Comparison of ENCODE assay signal across 8 cellular contexts in genomic region chr5:160188151-160188967, GRCh38. TPM values are rescaled to one million over a fixed set of nuclear protein-coding genes. Genes with fewer than 3 reads are reported as not detected.
DNase-seq lines count a peak whose midpoint lies in the region; ATAC-seq and TF ChIP-seq lines count a peak whose summit lies in the region.

No MANE protein-coding gene starts in this region.

- H3K4me3 ChIP-seq in CD4-positive, alpha-beta memory T cell (ENCODE audit: low read length in 2 of 2), result no peak overlapping the region
- H3K4me3 ChIP-seq in astrocyte of the cerebellum (ENCODE audit: low read depth, low read length) (peak overlapping the region; percentile 31), spleen (peak overlapping the region in 7 of 8 donors; percentile 6 to 65 (median 34))

- TF ChIP-seq CTCF in astrocyte of the cerebellum (IDR thresholded peaks at IDR 0.05; ENCODE audit: low read depth, low read length, missing control alignments) (no peak), spleen (IDR thresholded peaks at IDR 0.05 in 8 of 11, conservative IDR thresholded peaks at IDR 0.05 in 3 of 11) (peak in 2 of 11 experiments; percentile 26 to 38)

- H3K36me3 ChIP-seq in CD4-positive, alpha-beta memory T cell (ENCODE audit: insufficient read depth, low read length), result no peaks in the 10 kb centered on the region
- H3K36me3 ChIP-seq in spleen, result no peaks in the 10 kb centered on the region

- WGBS in spleen, 5 donors, result 4 to 9% (median 7%) methylated on average over 29 to 40 of the region's 40 CpGs

- H3K27me3 Mint-ChIP-seq in CD4-positive, alpha-beta memory T cell, result peaks cover 18 to 24% of the 10 kb centered on the region in 2 donors

- intact Hi-C loops in CD4-positive, alpha-beta memory T cell (cut with micrococcal nuclease), result no loop called here
- intact Hi-C loops in spleen (cut with DNase I; ENCODE audit: low total_unique reads), result no loop called here

- H3K36me3 Mint-ChIP-seq in CD4-positive, alpha-beta memory T cell, result no peaks in the 10 kb centered on the region

- ATAC-seq in HG03521 (IDR thresholded peaks at IDR 0.05; ENCODE audit: unreplicated experiment), result no peak

- no peak for TF ChIP-seq POLR2A in spleen (IDR thresholded peaks at IDR 0.05)

- peaks cover 0 to 16% (median 10%) of the 10 kb centered on the region in 8 donors for H3K9me3 Mint-ChIP-seq in CD4-positive, alpha-beta memory T cell

- in situ Hi-C loops in astrocyte of the cerebellum (cut with HindIII; ENCODE audit: low sequenced_read_pairs), result no loop called here

- no peak for DNase-seq in CD4-positive, alpha-beta memory T cell
- DNase-seq in HT-29 (ENCODE audit: low spot score), result peak; percentile 88
- peak; percentile 40 for DNase-seq in astrocyte of the cerebellum (ENCODE audit: low read depth)
- peak; percentile 85 for DNase-seq in iPS-NIHi11 (ENCODE audit: low spot score)
- DNase-seq in spleen, result peak; percentile 80
- DNase-seq in HPDE6-E6E7 (ENCODE audit: extremely low spot score), result no peak
- no peak for DNase-seq in middle frontal gyrus (ENCODE audit: extremely low spot score, low spot score)

- H3K27ac Mint-ChIP-seq in CD4-positive, alpha-beta memory T cell, result no peak overlapping the region

- H3K4me3 Mint-ChIP-seq in CD4-positive, alpha-beta memory T cell, result peak overlapping the region in 6 of 8 donors; percentile 39 to 74 (median 52)

- POLR2A ChIA-PET in CD4-positive, alpha-beta memory T cell (lab: Charles Lee; ENCODE audit: partially characterized antibody), result no interaction called here

- peaks cover 0 to 4% (median 3%) of the 10 kb centered on the region in 4 donors for H3K4me1 Mint-ChIP-seq in CD4-positive, alpha-beta memory T cell

- H3K4me1 ChIP-seq in CD4-positive, alpha-beta memory T cell (ENCODE audit: insufficient read depth, low read length), result no peaks in the 10 kb centered on the region
- peaks cover 4 to 21% (median 14%) of the 10 kb centered on the region in 6 donors for H3K4me1 ChIP-seq in spleen

- no peaks in the 10 kb centered on the region for H3K9me3 ChIP-seq in CD4-positive, alpha-beta memory T cell (ENCODE audit: control insufficient read depth in 1 of 2, low read length in 2 of 2)
- H3K9me3 ChIP-seq in spleen, result peaks cover 0 to 8% (median 0%) of the 10 kb centered on the region in 8 donors

- CTCF ChIA-PET in CD4-positive, alpha-beta memory T cell (lab: Charles Lee; ENCODE audit: partially characterized antibody), result interaction anchor here (0.7 to 2.7 kb wide), 3 partner anchors 10 to 167 kb away, joined by 3 to 8 read pairs (median 6); no protein-coding TSS in a partner anchor

- no peaks in the 10 kb centered on the region for H3K27me3 ChIP-seq in CD4-positive, alpha-beta memory T cell (ENCODE audit: insufficient read depth, low read length)
- peaks cover 0 to 16% (median 0%) of the 10 kb centered on the region in 7 donors for H3K27me3 ChIP-seq in spleen (replicated peaks in 1 of 7)

- H3K27ac ChIP-seq in CD4-positive, alpha-beta memory T cell (ENCODE audit: low read depth, low read length), result no peak overlapping the region
- peak overlapping the region; percentile 48 to 86 (median 77) for H3K27ac ChIP-seq in spleen

RNA-seq across cellular contexts. Expression of gene FABP6, which starts 40.9 kb away (rescaled TPM):
- not detected for total RNA-seq in CD4-positive, alpha-beta memory T cell
- polyA plus RNA-seq in CD4-positive, alpha-beta memory T cell, result not detected
- 2.2 and 2.9 TPM in 2 replicates for total RNA-seq in HT-29 (2014; rRNA removed; shearing (Covaris generic))
- total RNA-seq in spleen, result not detected
- under 1 TPM in 1 of 3 donors, not detected in 2; 0.24 TPM for polyA plus RNA-seq in spleen

Comparison
In these comparisons a context has a peak if more than half of its experiments do, and no peak if none do; other contexts are left out.
1. DNase-seq: peak in HT-29 (single experiment), astrocyte of the cerebellum (single experiment), iPS-NIHi11 (single experiment) and spleen (single experiment); none in CD4-positive, alpha-beta memory T cell (0 of 5), HPDE6-E6E7 (single experiment) and middle frontal gyrus (single experiment).
2. H3K4me3 ChIP-seq: peak in astrocyte of the cerebellum (single experiment) and spleen (7 of 8); none in CD4-positive, alpha-beta memory T cell (0 of 2).